In the genomic region with DNA sequence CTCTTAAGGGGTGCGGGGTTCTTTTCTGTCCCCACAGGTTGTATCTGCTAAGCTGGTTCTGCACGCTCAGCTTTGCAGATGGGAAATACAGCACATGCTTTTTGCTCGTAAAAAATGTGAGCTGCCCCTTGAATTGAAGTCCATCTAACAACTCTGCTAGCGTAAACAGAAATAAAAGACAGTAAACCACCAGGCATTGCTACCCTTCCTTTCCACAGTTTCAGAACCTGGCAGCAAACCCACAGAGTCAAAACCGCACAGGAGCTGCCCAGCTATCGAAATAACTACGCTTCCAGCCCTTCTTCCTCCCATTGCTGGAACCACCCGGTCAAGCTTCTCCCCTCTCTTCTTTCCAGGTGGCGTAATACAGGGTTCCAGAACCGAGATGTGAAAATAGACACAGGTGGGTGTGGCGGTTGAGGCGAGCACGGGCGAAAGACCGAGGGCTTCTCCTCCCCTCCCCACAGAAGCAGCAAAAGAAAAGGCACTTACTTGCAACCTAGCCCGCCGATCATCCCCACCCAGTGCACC, we compare ENCODE assay signal across 8 cellular contexts. TPM values are rescaled to one million over a fixed set of nuclear protein-coding genes. Genes with fewer than 3 reads are reported as not detected.
A peak's percentile ranks its signal among the peaks of the same experiment; 100 is the strongest.
DNase-seq lines count a peak whose midpoint lies in the region; ATAC-seq and TF ChIP-seq lines count a peak whose summit lies in the region.

No MANE protein-coding gene starts in this region.

- ATAC-seq in HG02973 (IDR thresholded peaks at IDR 0.05; ENCODE audit: unreplicated experiment) (peak; percentile 5), activated B cell treated with CpG ODN at 0.5 μM for 24 hours (ENCODE audit: low read depth) (no peak), GM21360 (IDR thresholded peaks at IDR 0.05; ENCODE audit: unreplicated experiment) (no peak)
- ATAC-seq in stimulated activated effector memory CD8-positive, alpha-beta T cell treated with anti-CD3 and anti-CD28 coated beads, Interleukin-12 subunit alpha, Interleukin-12 subunit beta, amount 100 ng/mL, for 72 hours, result no peak

- no peak overlapping the region for H3K9ac ChIP-seq in iPS-18a (ENCODE audit: low read length)

- H3K4me1 ChIP-seq in iPS-18a (ENCODE audit: control insufficient read depth, low read depth, low read length), result peaks cover 13% of the 10 kb centered on the region

- TF ChIP-seq CTCF in activated B cell treated with CpG ODN at 0.5 μM for 24 hours (IDR thresholded peaks at IDR 0.05), result no peak

- H3K4me1 Mint-ChIP-seq in activated B cell treated with CpG ODN at 0.5 μM for 24 hours, result peaks cover 14% of the 10 kb centered on the region
- no peaks in the 10 kb centered on the region for H3K4me1 Mint-ChIP-seq in stimulated activated effector memory CD8-positive, alpha-beta T cell treated with anti-CD3 and anti-CD28 coated beads, Interleukin-12 subunit alpha, Interleukin-12 subunit beta, amount 100 ng/mL, for 72 hours

- H3K27me3 ChIP-seq in iPS-18a (ENCODE audit: control insufficient read depth, insufficient read depth, low read length), result peaks cover 20% of the 10 kb centered on the region

- H3K36me3 Mint-ChIP-seq in activated B cell treated with CpG ODN at 0.5 μM for 24 hours (ENCODE audit: low read depth), result no peaks in the 10 kb centered on the region
- H3K36me3 Mint-ChIP-seq in stimulated activated effector memory CD8-positive, alpha-beta T cell treated with anti-CD3 and anti-CD28 coated beads, Interleukin-12 subunit alpha, Interleukin-12 subunit beta, amount 100 ng/mL, for 72 hours, result no peaks in the 10 kb centered on the region

- H3K9me3 ChIP-seq in iPS-18a (ENCODE audit: control insufficient read depth, low read depth, low read length), result no peaks in the 10 kb centered on the region

- no peaks in the 10 kb centered on the region for H3K9me3 Mint-ChIP-seq in activated B cell treated with CpG ODN at 0.5 μM for 24 hours
- H3K9me3 Mint-ChIP-seq in stimulated activated effector memory CD8-positive, alpha-beta T cell treated with anti-CD3 and anti-CD28 coated beads, Interleukin-12 subunit alpha, Interleukin-12 subunit beta, amount 100 ng/mL, for 72 hours, result no peaks in the 10 kb centered on the region

- DNase-seq in NCI-H2196 (lab: John Stamatoyannopoulos, UW; ENCODE audit: unreplicated experiment) (peak; percentile 34), NCI-H2196 treated with DMSO at 0.1 percent for 48 hours (lab: John Stamatoyannopoulos, UW; ENCODE audit: unreplicated experiment) (no peak), activated B cell treated with CpG ODN at 0.5 μM for 24 hours (no peak), NCI-H2029 (lab: John Stamatoyannopoulos, UW) (no peak)
- no peak for DNase-seq in stimulated activated effector memory CD8-positive, alpha-beta T cell treated with anti-CD3 and anti-CD28 coated beads, Interleukin-12 subunit alpha, Interleukin-12 subunit beta, amount 100 ng/mL, for 72 hours (ENCODE audit: low spot score in 2 of 2)

- intact Hi-C loops in activated B cell treated with CpG ODN at 0.5 μM for 24 hours (cut with micrococcal nuclease), result no loop called here

- H3K27me3 Mint-ChIP-seq in activated B cell treated with CpG ODN at 0.5 μM for 24 hours, result peaks cover 32% of the 10 kb centered on the region

- no peak overlapping the region for H3K27ac Mint-ChIP-seq in activated B cell treated with CpG ODN at 0.5 μM for 24 hours
- no peak overlapping the region for H3K27ac Mint-ChIP-seq in stimulated activated effector memory CD8-positive, alpha-beta T cell treated with anti-CD3 and anti-CD28 coated beads, Interleukin-12 subunit alpha, Interleukin-12 subunit beta, amount 100 ng/mL, for 72 hours

- peak overlapping the region; percentile 64 for H3K4me3 Mint-ChIP-seq in activated B cell treated with CpG ODN at 0.5 μM for 24 hours
- peak overlapping the region; percentile 18 for H3K4me3 Mint-ChIP-seq in stimulated activated effector memory CD8-positive, alpha-beta T cell treated with anti-CD3 and anti-CD28 coated beads, Interleukin-12 subunit alpha, Interleukin-12 subunit beta, amount 100 ng/mL, for 72 hours

- no peaks in the 10 kb centered on the region for H3K36me3 ChIP-seq in iPS-18a (ENCODE audit: control insufficient read depth, low read depth, low read length)

- POLR2A ChIA-PET in activated B cell treated with CpG ODN at 0.5 μM for 24 hours (lab: Charles Lee), result no interaction called here

- peak overlapping the region; percentile 80 for H3K4me3 ChIP-seq in iPS-18a (ENCODE audit: low read length)

- no peak overlapping the region for H3K27ac ChIP-seq in iPS-18a (ENCODE audit: low read length)

- CTCF ChIA-PET in activated B cell treated with CpG ODN at 0.5 μM for 24 hours (lab: Charles Lee), result no interaction called here

RNA-seq across cellular contexts. Expression of a gene that starts 0.5 kb away (rescaled TPM):
- total RNA-seq in activated B cell treated with CpG ODN at 0.5 μM for 24 hours, result not detected in 2 replicates
